Comparison of ENCODE assay signal across 7 cellular contexts in genomic region chr6:111872521-111873177, GRCh38. TPM values are rescaled to one million over a fixed set of nuclear protein-coding genes. Genes with fewer than 3 reads are reported as not detected.
DNase-seq lines count a peak whose midpoint lies in the region; ATAC-seq and TF ChIP-seq lines count a peak whose summit lies in the region.

No MANE protein-coding gene starts in this region.

- ATAC-seq in GM18907 (IDR thresholded peaks at IDR 0.05; ENCODE audit: unreplicated experiment) (peak; percentile 29), HG03025 (IDR thresholded peaks at IDR 0.05; ENCODE audit: low FRiP score, unreplicated experiment) (peak; percentile 14), psoas muscle (no peak)

- peak overlapping the region; percentile 97 for H3K27ac Mint-ChIP-seq in activated naive CD4-positive, alpha-beta T cell treated with anti-CD3 and anti-CD28 coated beads for 36 hours

- H3K79me2 ChIP-seq in PC-9 (ENCODE audit: low read depth), result peaks cover 46% of the 10 kb centered on the region

- no peaks in the 10 kb centered on the region for H3K27me3 ChIP-seq in PC-9 (ENCODE audit: insufficient read depth, low read depth)
- peaks cover 0 to 31% (median 8%) of the 10 kb centered on the region in 3 donors for H3K27me3 ChIP-seq in psoas muscle (ENCODE audit: insufficient read depth in 3 of 3, low read length in 2 of 3)

- peak overlapping the region; percentile 96 for H3K4me3 Mint-ChIP-seq in activated naive CD4-positive, alpha-beta T cell treated with anti-CD3 and anti-CD28 coated beads for 36 hours

- CTCF ChIA-PET in PC-9 (lab: Charles Lee), result no interaction called here
- CTCF ChIA-PET in activated naive CD4-positive, alpha-beta T cell treated with anti-CD3 and anti-CD28 coated beads for 36 hours (lab: Charles Lee), result interaction anchor here (0.6 to 1.7 kb wide), 7 partner anchors 67 to 136 kb away, joined by 3 to 14 read pairs (median 4); no protein-coding TSS in a partner anchor

- peaks cover 39% of the 10 kb centered on the region for H3K4me1 Mint-ChIP-seq in activated naive CD4-positive, alpha-beta T cell treated with anti-CD3 and anti-CD28 coated beads for 36 hours (ENCODE audit: low read depth)

- peak overlapping the region; percentile 95 for H3K4me2 ChIP-seq in PC-9

- H3K9me3 ChIP-seq in PC-9 (ENCODE audit: insufficient read depth, low read depth) (no peaks in the 10 kb centered on the region), psoas muscle (no peaks in the 10 kb centered on the region)

- H3K4me3 ChIP-seq in PC-9 (peak overlapping the region; percentile 76), psoas muscle (peak overlapping the region; percentile 72)

- no peaks in the 10 kb centered on the region for H3K27me3 Mint-ChIP-seq in activated naive CD4-positive, alpha-beta T cell treated with anti-CD3 and anti-CD28 coated beads for 36 hours (ENCODE audit: low read depth)

- H3K9me2 ChIP-seq in PC-9 (ENCODE audit: insufficient read depth), result no peaks in the 10 kb centered on the region

- intact Hi-C loops in PC-9 (cut with micrococcal nuclease; ENCODE audit: unreplicated experiment), result loop anchor here (2.0 to 5.0 kb wide), 5 partner anchors 50 to 170 kb away; no protein-coding TSS in a partner anchor
- intact Hi-C loops in activated naive CD4-positive, alpha-beta T cell treated with anti-CD3 and anti-CD28 coated beads for 36 hours (cut with micrococcal nuclease), result loop anchor here (1.0 to 5.0 kb wide), 13 partner anchors 7 to 1055 kb away; partner anchors contain the start of genes CDK19, FAM229B, GTF3C6 and REV3L
- intact Hi-C loops in cardiac septum (cut with DNase I), result loop anchor here (2.0 to 5.0 kb wide), 4 partner anchors 45 to 162 kb away; no protein-coding TSS in a partner anchor
- intact Hi-C loops in psoas muscle (cut with DNase I), result loop anchor here (5.0 to 10.0 kb wide), 5 partner anchors 70 to 160 kb away; no protein-coding TSS in a partner anchor

- TF ChIP-seq CTCF in PC-9 (conservative IDR thresholded peaks at IDR 0.05), result no peak
- TF ChIP-seq CTCF in psoas muscle (IDR thresholded peaks at IDR 0.05), result no peak

- peaks cover 26% of the 10 kb centered on the region for H3K36me3 Mint-ChIP-seq in activated naive CD4-positive, alpha-beta T cell treated with anti-CD3 and anti-CD28 coated beads for 36 hours (ENCODE audit: low read depth)

- H3K9me3 Mint-ChIP-seq in activated naive CD4-positive, alpha-beta T cell treated with anti-CD3 and anti-CD28 coated beads for 36 hours, result no peaks in the 10 kb centered on the region

- BruUV-seq in PC-9 (replicated peaks; lab: Mats Ljungman, UMichigan), result no TSS peak

- POLR2A ChIA-PET in PC-9 (lab: Charles Lee; ENCODE audit: unreplicated experiment), result interaction anchor here (0.6 to 0.7 kb wide), 2 partner anchors 69 to 74 kb away, joined by 3 to 5 read pairs; no protein-coding TSS in a partner anchor

- H3K36me3 ChIP-seq in PC-9 (ENCODE audit: low read depth) (0 out of 2 replicates have a peak, but pooled peaks cover 5% of the 10 kb centered on the region), psoas muscle (ENCODE audit: insufficient read depth in 1 of 2, low read depth in 1 of 2) (no peaks in the 10 kb centered on the region)

- peaks cover 11% of the 10 kb centered on the region; the same call in 1 of the 2 replicates for H3F3A ChIP-seq in PC-9 (ENCODE audit: insufficient read depth, low read depth)

- H2AFZ ChIP-seq in PC-9, result peak overlapping the region; percentile 76

- DNase-seq in PC-9 (peak; percentile 28 to 46), cardiac septum (ENCODE audit: low spot score) (peak; percentile 77), psoas muscle (peak; percentile 45 to 71), Kasumi-1 (lab: John Stamatoyannopoulos, UW) (no peak)
- DNase-seq in activated naive CD4-positive, alpha-beta T cell treated with anti-CD3 and anti-CD28 coated beads for 36 hours, result peak; percentile 56

- H3K4me1 ChIP-seq in PC-9 (replicated peaks; ENCODE audit: insufficient read depth) (peaks cover 28% of the 10 kb centered on the region), psoas muscle (no peaks in the 10 kb centered on the region)

- H4K20me1 ChIP-seq in PC-9 (ENCODE audit: insufficient read depth), result peaks cover 10% of the 10 kb centered on the region; the same call in 1 of the 2 replicates

- H3K27ac ChIP-seq in PC-9 (no peak overlapping the region), psoas muscle (peak overlapping the region; percentile 62)

- 0 to 1% (median 0%) methylated on average over 33 to 77 of the region's 78 CpGs for WGBS in psoas muscle, 3 donors

RNA-seq across cellular contexts. Expression of gene FYN, which starts 0.6 kb away (rescaled TPM):
- total RNA-seq in PC-9 (2021) (53.3 and 80.3 TPM in 2 replicates), cardiac septum (65.3 TPM), psoas muscle (10 to 100 TPM in 3 of 4 donors, 1 to 10 TPM in 1; 9.5 to 27.8 (median 15.0) TPM)
- total RNA-seq in activated naive CD4-positive, alpha-beta T cell treated with anti-CD3 and anti-CD28 coated beads for 36 hours, result 100 to 1,000 TPM; 236 to 244 TPM
- 10 to 100 TPM in 1 of 3 donors, 1 to 10 TPM in 2; 7.1 to 12.3 (median 8.9) TPM for polyA plus RNA-seq in psoas muscle

Comparison
In these comparisons a context has a peak if more than half of its experiments do, and no peak if none do; other contexts are left out.
1. ATAC-seq: peak in GM18907 (single experiment) and HG03025 (single experiment); none in psoas muscle (0 of 4).
2. DNase-seq: peak in PC-9 (2 of 2), activated naive CD4-positive, alpha-beta T cell treated with anti-CD3 and anti-CD28 coated beads for 36 hours (single experiment), cardiac septum (single experiment) and psoas muscle (2 of 2); none in Kasumi-1 (0 of 2).